In genomic region chr17:42018339-42018738, GRCh38 we compare ENCODE assay signal across 1 cellular context.
TF ChIP-seq lines count a peak whose summit lies in the region.

No MANE protein-coding gene starts in this region.

TF ChIP-seq in WTC11, 78 proteins besides CTCF, POLR2A, EP300 and RAD21 (continued from another document):
- no peak for TF ChIP-seq USF2 (CRISPR knock-in tag; IDR thresholded peaks at IDR 0.05)
- no peak for TF ChIP-seq CREB1 (CRISPR knock-in tag; IDR thresholded peaks at IDR 0.05)
- no peak for TF ChIP-seq ZNF671 (CRISPR knock-in tag; IDR thresholded peaks at IDR 0.05)
- TF ChIP-seq NR2C2 (CRISPR knock-in tag; IDR thresholded peaks at IDR 0.05): no peak
- no peak for TF ChIP-seq ELF4 (CRISPR knock-in tag; IDR thresholded peaks at IDR 0.05; ENCODE audit: low read depth)
- TF ChIP-seq MYBL2 (CRISPR knock-in tag; IDR thresholded peaks at IDR 0.05): no peak
- no peak for TF ChIP-seq NR1H2 (CRISPR knock-in tag; IDR thresholded peaks at IDR 0.05)
- TF ChIP-seq AR (CRISPR knock-in tag; IDR thresholded peaks at IDR 0.05): no peak
- no peak for TF ChIP-seq JAZF1 (CRISPR knock-in tag; IDR thresholded peaks at IDR 0.05)
- no peak for TF ChIP-seq ATF3 (CRISPR knock-in tag; conservative IDR thresholded peaks at IDR 0.05)
- TF ChIP-seq OVOL2 (CRISPR knock-in tag; IDR thresholded peaks at IDR 0.05; ENCODE audit: borderline replicate concordance): no peak
